Comparison of ENCODE assay signal across 1 cellular context in genomic region chr22:50180727-50181521, GRCh38.
TF ChIP-seq lines count a peak whose summit lies in the region.

No MANE protein-coding gene starts in this region.

TF ChIP-seq in HepG2, 621 proteins besides CTCF, POLR2A, EP300 and RAD21:
- TF ChIP-seq FOSL2 (CRISPR knock-in tag; IDR thresholded peaks at IDR 0.05), result no peak
- TF ChIP-seq ZNF770 (CRISPR knock-in tag; IDR thresholded peaks at IDR 0.05), result peak; percentile 29; the same call in 1 of the 2 replicates
